ENCODE assay signal across 15 cellular contexts in genomic region chr18:70295633-70296188, GRCh38. TPM values are rescaled to one million over a fixed set of nuclear protein-coding genes. Genes with fewer than 3 reads are reported as not detected.
A peak's percentile ranks its signal among the peaks of the same experiment; 100 is the strongest.
DNase-seq lines count a peak whose midpoint lies in the region; ATAC-seq, FAIRE-seq and TF ChIP-seq lines count a peak whose summit lies in the region.
"Had no signal": no experiment of that assay in that cellular context is flagged by ENCODE, and none has a peak within 500 bp of the region (broad histone marks: within the 10 kb centered on the region; RNA-seq: fewer than 3 reads in every experiment).

No MANE protein-coding gene starts in this region.

- no peak for TF ChIP-seq EP300 in A549 (IDR thresholded peaks at IDR 0.05)

- peaks cover 58% of the 10 kb centered on the region for H3K4me1 Mint-ChIP-seq in chondrocyte (ENCODE audit: low read depth)
- H3K4me1 Mint-ChIP-seq: activated naive CD8-positive, alpha-beta T cell treated with anti-CD3 and anti-CD28 coated beads, Interleukin-2, amount 10 ng/mL, durations not matched to agents 7 days and 5 days had no signal

- ATAC-seq in A549: peak; percentile 55 to 64
- no peak for ATAC-seq in HCT116
- no peak for ATAC-seq in HG03159 (IDR thresholded peaks at IDR 0.05; ENCODE audit: unreplicated experiment)

- no peak overlapping the region for H3K4me3 Mint-ChIP-seq in chondrocyte (ENCODE audit: unreplicated experiment)
- H3K4me3 Mint-ChIP-seq: activated naive CD8-positive, alpha-beta T cell treated with anti-CD3 and anti-CD28 coated beads, Interleukin-2, amount 10 ng/mL, durations not matched to agents 7 days and 5 days; activated T-cell treated with anti-CD3 and anti-CD28 coated beads, Interleukin-2, amount 50 U/mL, for 24 hours had no signal

- H3K9me3 ChIP-seq in A549: no peaks in the 10 kb centered on the region
- H3K9me3 ChIP-seq in HCT116 (ENCODE audit: control insufficient read depth in 1 of 2, insufficient read depth in 1 of 2, low read depth in 1 of 2, low read length in 2 of 2): no peaks in the 10 kb centered on the region
- H3K9me3 ChIP-seq in MG63: no peaks in the 10 kb centered on the region; the same call in 1 of the 2 replicates
- no peaks in the 10 kb centered on the region for H3K9me3 ChIP-seq in prostate gland
- H3K9me3 ChIP-seq: thyroid gland had no signal

- H3K9me3 Mint-ChIP-seq in chondrocyte (ENCODE audit: low read depth): no peaks in the 10 kb centered on the region
- H3K9me3 Mint-ChIP-seq: activated naive CD8-positive, alpha-beta T cell treated with anti-CD3 and anti-CD28 coated beads, Interleukin-2, amount 10 ng/mL, durations not matched to agents 7 days and 5 days; activated T-cell treated with anti-CD3 and anti-CD28 coated beads, Interleukin-2, amount 50 U/mL, for 24 hours had no signal

- no peak overlapping the region for H2AFZ ChIP-seq in HCT116 (ENCODE audit: low read depth, low read length, poor library complexity, severe bottlenecking)

- WGBS in A549 (ENCODE audit: missing lambda C conversion rate): 6% methylated on average over 7 of the region's 7 CpGs
- 61% methylated on average over 7 of the region's 7 CpGs for WGBS in prostate gland

- peak overlapping the region; percentile 91 for H3K27ac Mint-ChIP-seq in chondrocyte (ENCODE audit: unreplicated experiment)
- H3K27ac Mint-ChIP-seq: activated naive CD8-positive, alpha-beta T cell treated with anti-CD3 and anti-CD28 coated beads, Interleukin-2, amount 10 ng/mL, durations not matched to agents 7 days and 5 days; activated T-cell treated with anti-CD3 and anti-CD28 coated beads, Interleukin-2, amount 50 U/mL, for 24 hours had no signal

- H3K9ac ChIP-seq in HCT116 (ENCODE audit: low read length): peak overlapping the region; percentile 24

- H3K4me1 ChIP-seq in A549: peaks cover 80% of the 10 kb centered on the region
- peaks cover 67 to 93% of the 10 kb centered on the region in 2 experiments for H3K4me1 ChIP-seq in HCT116 (ENCODE audit: control insufficient read depth in 1 of 2, insufficient read depth in 2 of 2, low read length in 2 of 2)
- H3K4me1 ChIP-seq in prostate gland (replicated peaks): peaks cover 3% of the 10 kb centered on the region

- H3K27ac ChIP-seq in A549 (peak overlapping the region; percentile 95 to 100), HCT116 (ENCODE audit: low read depth, low read length) (peak overlapping the region; percentile 38), prostate gland (no peak overlapping the region)
- H3K27ac ChIP-seq: thyroid gland had no signal

- peak overlapping the region; percentile 38 for H3K4me3 ChIP-seq in A549
- no peak overlapping the region for H3K4me3 ChIP-seq in HCT116 (replicated peaks in 1 of 2; ENCODE audit: low read depth in 1 of 2, low read length in 2 of 2)
- no peak overlapping the region for H3K4me3 ChIP-seq in MG63
- no peak overlapping the region for H3K4me3 ChIP-seq in prostate gland
- H3K4me3 ChIP-seq: thyroid gland had no signal

- POLR2A ChIA-PET in A549 (lab: Yijun Ruan, JAX) (interaction anchor here (0.6 to 1.7 kb wide), 3 partner anchors 62 to 127 kb away, joined by 3 to 8 read pairs (median 3); no protein-coding TSS in a partner anchor), HCT116 (lab: Charles Lee) (no interaction called here)

- intact Hi-C loops in HCT116 (cut with micrococcal nuclease) (no loop called here), prostate gland (cut with DNase I) (no loop called here)

- no peak for TF ChIP-seq CTCF in A549 (IDR thresholded peaks at IDR 0.05)
- TF ChIP-seq CTCF in HCT116 (IDR thresholded peaks at IDR 0.05 in 2 of 3, conservative IDR thresholded peaks at IDR 0.05 in 1 of 3; ENCODE audit: borderline replicate concordance in 1 of 3, insufficient read depth in 1 of 3, low read depth in 2 of 3, low read length in 2 of 3): no peak
- no peak for TF ChIP-seq CTCF in chondrocyte (IDR thresholded peaks at IDR 0.05)
- TF ChIP-seq CTCF in prostate gland (IDR thresholded peaks at IDR 0.05): no peak

- no peaks in the 10 kb centered on the region for H3K27me3 Mint-ChIP-seq in chondrocyte (ENCODE audit: low read depth)

- BruUV-seq in HCT116 (replicated peaks; lab: Mats Ljungman, UMichigan): no TSS peak

- H4K20me1 ChIP-seq in HCT116 (ENCODE audit: insufficient read depth): peaks cover 3% of the 10 kb centered on the region; the same call in 1 of the 2 replicates

- H3K27me3 ChIP-seq in HCT116 (ENCODE audit: insufficient read depth, low read length) (no peaks in the 10 kb centered on the region), MG63 (no peaks in the 10 kb centered on the region), prostate gland (replicated peaks; ENCODE audit: insufficient read depth) (no peaks in the 10 kb centered on the region)
- H3K27me3 ChIP-seq: thyroid gland had no signal

- peak overlapping the region; percentile 97 for H3K4me2 ChIP-seq in A549
- peak overlapping the region; percentile 48 for H3K4me2 ChIP-seq in HCT116 (ENCODE audit: low read length)

- FAIRE-seq in A549 (lab: Jason Lieb, UNC): no peak

- DNase-seq in A549 (ENCODE audit: low read depth in 1 of 2, low spot score in 1 of 2) (peak in 1 of 2 experiments; percentile 43), HCT116 (ENCODE audit: low read depth, low spot score) (no peak), chondrocyte (ENCODE audit: low spot score) (no peak), kidney tubule cell (ENCODE audit: low spot score) (peak; percentile 16), MG63 (no peak), prostate gland (ENCODE audit: low spot score) (no peak)
- DNase-seq in stimulated activated naive CD4-positive, alpha-beta T cell treated with Interleukin-2 at 50 U/mL for 16 hours (lab: John Stamatoyannopoulos, UW): no peak
- DNase-seq: activated CD4-positive, alpha-beta T cell treated with anti-CD3 and anti-CD28 coated beads, Interleukin-2, amount 50 U/mL, for 1 hour; activated naive CD8-positive, alpha-beta T cell treated with anti-CD3 and anti-CD28 coated beads, Interleukin-2, amount 10 ng/mL, durations not matched to agents 7 days and 5 days; activated T-cell treated with anti-CD3 and anti-CD28 coated beads, Interleukin-2, amount 50 U/mL, for 24 hours; SHP77 treated with DMSO at 0.1 percent for 48 hours; stimulated activated CD4-positive, alpha-beta T cell treated with anti-CD3 and anti-CD28 coated beads, Interleukin-1b, Interleukin-23, amount 100 ng/mL, for 48 hours; T1000 had no signal

- peaks cover 100% of the 10 kb centered on the region for H3K79me2 ChIP-seq in HCT116 (ENCODE audit: insufficient read depth, low read length)

- H3K36me3 ChIP-seq in HCT116 (ENCODE audit: control insufficient read depth in 1 of 2, insufficient read depth in 2 of 2, low read length in 2 of 2): peaks cover 0 to 33% of the 10 kb centered on the region in 2 experiments; a peak in 1 of 4 replicates
- H3K36me3 ChIP-seq in MG63: peaks cover 31% of the 10 kb centered on the region
- H3K36me3 ChIP-seq in prostate gland: no peaks in the 10 kb centered on the region
- H3K36me3 ChIP-seq: thyroid gland had no signal

- TF ChIP-seq POLR2A in A549 (IDR thresholded peaks at IDR 0.05; ENCODE audit: low read length) (no peak), HCT116 (IDR thresholded peaks at IDR 0.05; ENCODE audit: borderline replicate concordance, extremely low read depth, insufficient read depth, insufficient read length) (no peak), prostate gland (IDR thresholded peaks at IDR 0.05) (no peak)

- H3K36me3 Mint-ChIP-seq in chondrocyte (ENCODE audit: low read depth): no peaks in the 10 kb centered on the region
- H3K36me3 Mint-ChIP-seq: activated naive CD8-positive, alpha-beta T cell treated with anti-CD3 and anti-CD28 coated beads, Interleukin-2, amount 10 ng/mL, durations not matched to agents 7 days and 5 days had no signal

- CTCF ChIA-PET in A549 (lab: Yijun Ruan, JAX) (interaction anchor here (1.0 to 2.0 kb wide), 4 partner anchors 87 to 156 kb away, joined by 4 to 7 read pairs (median 4); no protein-coding TSS in a partner anchor), HCT116 (lab: Charles Lee) (no interaction called here)

- no peaks in the 10 kb centered on the region for H3K9me2 ChIP-seq in HCT116 (ENCODE audit: insufficient read depth)

- RAD21 ChIA-PET in HCT116 (lab: Charles Lee; ENCODE audit: low non-redundant PET in 1 of 2, low total read pairs in 2 of 2, uncharacterized antibody in 2 of 2, unreplicated experiment in 2 of 2): no interaction called here

- no peak for TF ChIP-seq RAD21 in A549 (conservative IDR thresholded peaks at IDR 0.05 in 1 of 2, IDR thresholded peaks at IDR 0.05 in 1 of 2)
- TF ChIP-seq RAD21 in HCT116 (IDR thresholded peaks at IDR 0.05; ENCODE audit: low read depth): no peak

TF ChIP-seq in A549, 52 proteins besides CTCF, POLR2A, EP300 and RAD21 (continues in another document):
- TF ChIP-seq FOSB (CRISPR knock-in tag; IDR thresholded peaks at IDR 0.05): 0 out of 2 replicates have a peak, but pooled peaks have one; percentile 65

TF ChIP-seq in HCT116, 20 proteins besides CTCF, POLR2A, EP300 and RAD21 (continues in another document):
- TF ChIP-seq EZH2 (IDR thresholded peaks at IDR 0.05) (no peak), POLR2AphosphoS5 (IDR thresholded peaks at IDR 0.05; ENCODE audit: low read depth, low read length) (no peak), YY1 (IDR thresholded peaks at IDR 0.05; ENCODE audit: extremely low read depth, insufficient replicate concordance, low read depth, low read length) (no peak), CBX3 (IDR thresholded peaks at IDR 0.05; ENCODE audit: low read depth) (no peak), SIN3A (IDR thresholded peaks at IDR 0.05; ENCODE audit: low read depth) (no peak)

RNA-seq across cellular contexts. Expression of gene SOCS6, which starts 6.9 kb away (rescaled TPM):
- 72.1 and 88.2 TPM in 2 replicates for polyA plus RNA-seq in A549 (2011; rRNA removed)
- 26.2 and 34.1 TPM in 2 replicates for polyA plus RNA-seq in A549 (2012; cell fraction: cytosol; rRNA removed)
- 25.7 and 26.8 TPM in 2 replicates for polyA plus RNA-seq in A549 (2012; cell fraction: nucleus; rRNA removed)
- 29.8 to 36.5 TPM (median 31.2 TPM) in 3 replicates for polyA plus RNA-seq in A549 (2017; fragmentation: RNase III; extraction: RNeasy Plus Mini Kit Qiagen cat#74134 plus additional on column Dnase treatment)
- polyA minus RNA-seq in A549 (2011; rRNA and poly(A)+ RNA removed): 137 and 146 TPM in 2 replicates
- 53.4 TPM for total RNA-seq in HCT116 (2021; ENCODE audit: unreplicated experiment)
- 27.7 and 27.8 TPM in 2 replicates for polyA plus RNA-seq in HCT116 (2012)
- total RNA-seq in chondrocyte: 16.4 to 18.5 TPM (median 17.3 TPM) in 3 replicates
- 11.1 and 20.6 TPM in 2 replicates for total RNA-seq in MG63 (2014; rRNA removed; shearing (Covaris generic); ENCODE audit: low replicate concordance)
- 10 to 100 TPM; 25.6 to 31.4 TPM for total RNA-seq in prostate gland

Comparison
In these comparisons a context has a peak if more than half of its experiments do, and no peak if none do; other contexts are left out.
1. ATAC-seq: peak in A549 (2 of 2); none in HCT116 (single experiment) and HG03159 (single experiment).
2. H3K27ac ChIP-seq: peak in A549 (2 of 2) and HCT116 (single experiment); none in prostate gland (0 of 2).